Comparison of ENCODE assay signal across 1 cellular context in genomic region chr7:32941996-32942782, GRCh38.
TF ChIP-seq lines count a peak whose summit lies in the region.

No MANE protein-coding gene starts in this region.

TF ChIP-seq in neural cell, 6 proteins besides CTCF, POLR2A, EP300 and RAD21 (continued from another document):
- no peak for TF ChIP-seq REST (IDR thresholded peaks at IDR 0.05; ENCODE audit: borderline replicate concordance)
TF ChIP-seq in neural cell: peak in this region for 0.
